Comparison of ENCODE assay signal across 21 cellular contexts in genomic region chr2:217826505-217826904, GRCh38.
DNase-seq lines count a peak whose midpoint lies in the region; ATAC-seq and TF ChIP-seq lines count a peak whose summit lies in the region.
"Had no signal": no experiment of that assay in that cellular context is flagged by ENCODE, and none has a peak within 500 bp of the region (broad histone marks: within the 10 kb centered on the region; RNA-seq: fewer than 3 reads in every experiment).

No MANE protein-coding gene starts in this region.

- peaks cover 16% of the 10 kb centered on the region for H3K36me3 Mint-ChIP-seq in mesothelial cell of epicardium

- no peaks in the 10 kb centered on the region for H3K9me3 ChIP-seq in esophagus squamous epithelium
- no peaks in the 10 kb centered on the region for H3K9me3 ChIP-seq in subcutaneous abdominal adipose tissue (ENCODE audit: control insufficient read depth in 5 of 5, low read length in 5 of 5)

- no peak overlapping the region for H3K4ac ChIP-seq in mesendoderm (ENCODE audit: low read depth, low read length)

- H2BK120ac ChIP-seq in mesendoderm (ENCODE audit: low read depth, low read length) = no peak overlapping the region

- H3K79me1 ChIP-seq in mesendoderm (ENCODE audit: low read length) = no peaks in the 10 kb centered on the region

- H3K27me3 ChIP-seq in esophagus squamous epithelium = no peaks in the 10 kb centered on the region
- H3K27me3 ChIP-seq in mesendoderm (ENCODE audit: insufficient read depth, low read length, poor library complexity) = no peaks in the 10 kb centered on the region
- no peaks in the 10 kb centered on the region for H3K27me3 ChIP-seq in subcutaneous abdominal adipose tissue (ENCODE audit: control insufficient read depth in 5 of 5, insufficient read depth in 4 of 5, low read length in 5 of 5)

- no peaks in the 10 kb centered on the region for H3K4me1 Mint-ChIP-seq in mesothelial cell of epicardium

- H4K8ac ChIP-seq in mesendoderm (ENCODE audit: low read depth, low read length) = no peak overlapping the region

- no peaks in the 10 kb centered on the region for H3K9me3 Mint-ChIP-seq in mesothelial cell of epicardium
- H3K9me3 Mint-ChIP-seq: activated T-cell treated with anti-CD3 and anti-CD28 coated beads, Interleukin-2, amount 50 U/mL, for 24 hours; neural progenitor cell had no signal

- no peak overlapping the region for H3K23ac ChIP-seq in mesendoderm (ENCODE audit: low read length)

- no peak overlapping the region for H2AK5ac ChIP-seq in mesendoderm (ENCODE audit: low read length)

- H3K36me3 ChIP-seq in esophagus squamous epithelium (peaks cover 9 to 60% (median 10%) of the 10 kb centered on the region in 3 donors), mesendoderm (ENCODE audit: control insufficient read depth, insufficient read depth, low read length) (no peaks in the 10 kb centered on the region), subcutaneous abdominal adipose tissue (ENCODE audit: control insufficient read depth in 5 of 5, insufficient read depth in 5 of 5, low read length in 5 of 5) (peaks cover 0 to 99% (median 96%) of the 10 kb centered on the region in 5 donors)
- H3K36me3 ChIP-seq: neural progenitor cell had no signal

- H3K18ac ChIP-seq in mesendoderm (ENCODE audit: low read length) = no peak overlapping the region

- peak overlapping the region in 3 of 4 donors; percentile 36 to 76 (median 68) for H3K27ac ChIP-seq in esophagus squamous epithelium
- no peak overlapping the region for H3K27ac ChIP-seq in mesendoderm (ENCODE audit: low read depth, low read length)
- H3K27ac ChIP-seq in subcutaneous abdominal adipose tissue (ENCODE audit: low read depth, low read length) = peak overlapping the region; percentile 84
- H3K27ac ChIP-seq: neural progenitor cell had no signal

- peaks cover 12 to 90% (median 34%) of the 10 kb centered on the region in 3 donors for H3K4me1 ChIP-seq in esophagus squamous epithelium
- H3K4me1 ChIP-seq in mesendoderm (ENCODE audit: control insufficient read depth, low read depth, low read length) = no peaks in the 10 kb centered on the region
- H3K4me1 ChIP-seq in subcutaneous abdominal adipose tissue (ENCODE audit: control insufficient read depth in 5 of 5, insufficient read depth in 5 of 5, low read length in 5 of 5) = peaks cover 5 to 86% (median 74%) of the 10 kb centered on the region in 5 donors
- H3K4me1 ChIP-seq: neural progenitor cell had no signal

- no peak for TF ChIP-seq POLR2A in esophagus squamous epithelium (IDR thresholded peaks at IDR 0.05)

- H2BK15ac ChIP-seq in mesendoderm (replicated peaks; ENCODE audit: low read depth) = no peak overlapping the region

- no peak overlapping the region for H3K4me3 ChIP-seq in esophagus squamous epithelium
- H3K4me3 ChIP-seq in mesendoderm (ENCODE audit: low read length) = no peak overlapping the region
- H3K4me3 ChIP-seq in subcutaneous abdominal adipose tissue (ENCODE audit: low read depth in 1 of 5, low read length in 5 of 5) = no peak overlapping the region
- H3K4me3 ChIP-seq: GM12878, K562, neural progenitor cell had no signal

- peak overlapping the region; percentile 2 for H3K56ac ChIP-seq in mesendoderm (ENCODE audit: low read length)

- no peak overlapping the region for H4K5ac ChIP-seq in mesendoderm (ENCODE audit: low read length)

- WGBS in esophagus squamous epithelium, 2 donors = 51 to 76% methylated on average over 3 to 6 of the region's 6 CpGs
- no CpG with 5 or more reads among the region's 6 CpGs for WGBS in mesendoderm (ENCODE audit: extremely low coverage, insufficient coverage, low lambda C conversion rate)

- ATAC-seq in GM18511 (IDR thresholded peaks at IDR 0.05; ENCODE audit: unreplicated experiment) (no peak), omental fat pad (ENCODE audit: low FRiP score) (no peak)
- ATAC-seq: GM12878, PC-3 had no signal

- no peak overlapping the region for H3K27ac Mint-ChIP-seq in mesothelial cell of epicardium
- H3K27ac Mint-ChIP-seq: activated T-cell treated with anti-CD3 and anti-CD28 coated beads, Interleukin-2, amount 50 U/mL, for 24 hours; neural progenitor cell had no signal

- H3K79me2 ChIP-seq in mesendoderm (ENCODE audit: control insufficient read depth, insufficient read depth, low read length) = no peaks in the 10 kb centered on the region

- no peaks in the 10 kb centered on the region for H3K27me3 Mint-ChIP-seq in mesothelial cell of epicardium (ENCODE audit: low read depth)
- H3K27me3 Mint-ChIP-seq: activated T-cell treated with anti-CD3 and anti-CD28 coated beads, Interleukin-2, amount 50 U/mL, for 24 hours had no signal

- H2BK5ac ChIP-seq in mesendoderm (ENCODE audit: low read length) = no peak overlapping the region

- intact Hi-C loops in esophagus squamous epithelium (cut with DNase I) = no loop called here

- no peak overlapping the region for H3K9ac ChIP-seq in mesendoderm (ENCODE audit: low read length)
- no peak overlapping the region for H3K9ac ChIP-seq in subcutaneous abdominal adipose tissue (ENCODE audit: low read length in 5 of 5)
- H3K9ac ChIP-seq: neural progenitor cell had no signal

- DNase-seq in LHCN-M2 (ENCODE audit: low read depth) = peak; percentile 88
- DNase-seq in esophagus squamous epithelium (lab: John Stamatoyannopoulos, UW) = no peak
- DNase-seq in mesendoderm = no peak
- DNase-seq in medulla oblongata (ENCODE audit: extremely low spot score) = no peak
- DNase-seq in omental fat pad (ENCODE audit: low spot score) = no peak
- no peak for DNase-seq in mesothelial cell of epicardium (ENCODE audit: low spot score in 2 of 2, unreplicated experiment in 2 of 2)
- DNase-seq: activated CD4-positive, alpha-beta T cell treated with anti-CD3 and anti-CD28 coated beads for 1 hour; activated T-cell treated with anti-CD3 and anti-CD28 coated beads, Interleukin-2, amount 50 U/mL, for 24 hours; amniotic stem cell; DND-41; foreskin melanocyte; islet precursor cell; NCI-H146; NCI-H510A treated with DMSO at 0.1 percent for 48 hours; PC-3; T-helper 1 cell had no signal

- H3K4me2 ChIP-seq in mesendoderm (ENCODE audit: low read length) = no peak overlapping the region
- H3K4me2 ChIP-seq: neural progenitor cell had no signal

- TF ChIP-seq CTCF in esophagus squamous epithelium (IDR thresholded peaks at IDR 0.05) = no peak
- no peak for TF ChIP-seq CTCF in omental fat pad (IDR thresholded peaks at IDR 0.05)
- no peak for TF ChIP-seq CTCF in mesothelial cell of epicardium (IDR thresholded peaks at IDR 0.05; ENCODE audit: unreplicated experiment)

- H3K4me3 Mint-ChIP-seq in mesothelial cell of epicardium = no peak overlapping the region
- H3K4me3 Mint-ChIP-seq: activated T-cell treated with anti-CD3 and anti-CD28 coated beads, Interleukin-2, amount 50 U/mL, for 24 hours; neural progenitor cell had no signal
